ENCODE assay signal across 2 cellular contexts in genomic region chr1:31552489-31552888, GRCh38.
TF ChIP-seq lines count a peak whose summit lies in the region.

No MANE protein-coding gene starts in this region.

TF ChIP-seq in GM23338, 12 proteins besides CTCF, POLR2A, EP300 and RAD21:
- TF ChIP-seq EZH2 (IDR thresholded peaks at IDR 0.05; ENCODE audit: low read depth, unreplicated experiment) (no peak), ZNF462 (CRISPR knock-in tag; IDR thresholded peaks at IDR 0.05) (no peak), ETS1 (IDR thresholded peaks at IDR 0.05) (no peak), STAT1 (IDR thresholded peaks at IDR 0.05; ENCODE audit: unreplicated experiment) (no peak), POLR2AphosphoS5 (IDR thresholded peaks at IDR 0.05; ENCODE audit: low read depth) (no peak), CREB1 (CRISPR knock-in tag; IDR thresholded peaks at IDR 0.05; ENCODE audit: low read depth) (no peak), JUNB (IDR thresholded peaks at IDR 0.05; ENCODE audit: unreplicated experiment) (no peak), EZH2phosphoT487 (IDR thresholded peaks at IDR 0.05; ENCODE audit: unreplicated experiment) (no peak), ZNF331 (CRISPR knock-in tag; IDR thresholded peaks at IDR 0.05; ENCODE audit: low read depth) (no peak), ZNF114 (CRISPR knock-in tag; IDR thresholded peaks at IDR 0.05) (no peak), NANOG (IDR thresholded peaks at IDR 0.05; ENCODE audit: borderline replicate concordance) (no peak)
- TF ChIP-seq, protein P1, sequence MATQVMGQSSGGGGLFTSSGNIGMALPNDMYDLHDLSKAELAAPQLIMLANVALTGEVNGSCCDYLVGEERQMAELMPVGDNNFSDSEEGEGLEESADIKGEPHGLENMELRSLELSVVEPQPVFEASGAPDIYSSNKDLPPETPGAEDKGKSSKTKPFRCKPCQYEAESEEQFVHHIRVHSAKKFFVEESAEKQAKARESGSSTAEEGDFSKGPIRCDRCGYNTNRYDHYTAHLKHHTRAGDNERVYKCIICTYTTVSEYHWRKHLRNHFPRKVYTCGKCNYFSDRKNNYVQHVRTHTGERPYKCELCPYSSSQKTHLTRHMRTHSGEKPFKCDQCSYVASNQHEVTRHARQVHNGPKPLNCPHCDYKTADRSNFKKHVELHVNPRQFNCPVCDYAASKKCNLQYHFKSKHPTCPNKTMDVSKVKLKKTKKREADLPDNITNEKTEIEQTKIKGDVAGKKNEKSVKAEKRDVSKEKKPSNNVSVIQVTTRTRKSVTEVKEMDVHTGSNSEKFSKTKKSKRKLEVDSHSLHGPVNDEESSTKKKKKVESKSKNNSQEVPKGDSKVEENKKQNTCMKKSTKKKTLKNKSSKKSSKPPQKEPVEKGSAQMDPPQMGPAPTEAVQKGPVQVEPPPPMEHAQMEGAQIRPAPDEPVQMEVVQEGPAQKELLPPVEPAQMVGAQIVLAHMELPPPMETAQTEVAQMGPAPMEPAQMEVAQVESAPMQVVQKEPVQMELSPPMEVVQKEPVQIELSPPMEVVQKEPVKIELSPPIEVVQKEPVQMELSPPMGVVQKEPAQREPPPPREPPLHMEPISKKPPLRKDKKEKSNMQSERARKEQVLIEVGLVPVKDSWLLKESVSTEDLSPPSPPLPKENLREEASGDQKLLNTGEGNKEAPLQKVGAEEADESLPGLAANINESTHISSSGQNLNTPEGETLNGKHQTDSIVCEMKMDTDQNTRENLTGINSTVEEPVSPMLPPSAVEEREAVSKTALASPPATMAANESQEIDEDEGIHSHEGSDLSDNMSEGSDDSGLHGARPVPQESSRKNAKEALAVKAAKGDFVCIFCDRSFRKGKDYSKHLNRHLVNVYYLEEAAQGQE (IDR thresholded peaks at IDR 0.05; ENCODE audit: unreplicated experiment) = no peak

TF ChIP-seq in H1, 55 proteins besides CTCF, POLR2A, EP300 and RAD21:
- TF ChIP-seq FOSL1 (IDR thresholded peaks at IDR 0.05; ENCODE audit: insufficient read depth, low read depth, low read length) (no peak), SP4 (IDR thresholded peaks at IDR 0.05; ENCODE audit: low read length) (no peak), SP1 (IDR thresholded peaks at IDR 0.05; ENCODE audit: low read depth, low read length) (no peak), SUZ12 (IDR thresholded peaks at IDR 0.05; ENCODE audit: low read length) (no peak), POU5F1 (IDR thresholded peaks at IDR 0.05; ENCODE audit: low read depth, low read length) (no peak), TBP (IDR thresholded peaks at IDR 0.05; ENCODE audit: low read depth, low read length) (no peak), HDAC2 (IDR thresholded peaks at IDR 0.05; ENCODE audit: borderline replicate concordance in 1 of 2, low read depth in 2 of 2, low read length in 2 of 2) (no peak), SP2 (IDR thresholded peaks at IDR 0.05; ENCODE audit: low read length) (no peak), ZNF274 (IDR thresholded peaks at IDR 0.05; ENCODE audit: borderline replicate concordance, extremely low read depth, low read length) (no peak), NANOG (IDR thresholded peaks at IDR 0.05; ENCODE audit: insufficient read depth, low read depth, low read length, poor library complexity, severe bottlenecking) (no peak), ATF3 (IDR thresholded peaks at IDR 0.05; ENCODE audit: insufficient read depth, low read depth, low read length) (no peak)
